11 cellular contexts compared by ENCODE assay signal in genomic region chr11:81987829-81988472, GRCh38.
A peak's percentile ranks its signal among the peaks of the same experiment; 100 is the strongest.
DNase-seq lines count a peak whose midpoint lies in the region; ATAC-seq and TF ChIP-seq lines count a peak whose summit lies in the region.
"Had no signal": no experiment of that assay in that cellular context is flagged by ENCODE, and none has a peak within 500 bp of the region (broad histone marks: within the 10 kb centered on the region; RNA-seq: fewer than 3 reads in every experiment).

No MANE protein-coding gene starts in this region.

- H3K9me3 ChIP-seq in SU-DHL-6 (ENCODE audit: insufficient read depth, low read length): no peaks in the 10 kb centered on the region

- DNase-seq in H4 (ENCODE audit: low spot score): peak; percentile 35
- DNase-seq in left kidney (ENCODE audit: low read depth, low spot score): peak; percentile 39
- no peak for DNase-seq in AG08395 (ENCODE audit: low spot score)
- no peak for DNase-seq in Calu3
- DNase-seq in stimulated activated CD4-positive, alpha-beta T cell treated with anti-CD3 and anti-CD28 coated beads, Interleukin-2, amount 100 ng/mL, for 24 hours: no peak
- no peak for DNase-seq in medulla oblongata (ENCODE audit: extremely low spot score)
- DNase-seq: Caco-2 had no signal

- no peak overlapping the region for H3K27ac Mint-ChIP-seq in Calu3 (ENCODE audit: unreplicated experiment)
- H3K27ac Mint-ChIP-seq: memory B cell had no signal

- no peaks in the 10 kb centered on the region for H3K36me3 Mint-ChIP-seq in Calu3 (ENCODE audit: insufficient read depth, unreplicated experiment)

- H2AFZ ChIP-seq in SU-DHL-6 (ENCODE audit: low read depth, low read length, severe bottlenecking): peak overlapping the region; percentile 65

- H3K9me2 ChIP-seq in SU-DHL-6 (replicated peaks; ENCODE audit: insufficient read depth, low read length): no peaks in the 10 kb centered on the region

- H3K27me3 Mint-ChIP-seq in Calu3 (ENCODE audit: unreplicated experiment): no peaks in the 10 kb centered on the region
- H3K27me3 Mint-ChIP-seq: memory B cell had no signal

- no peak overlapping the region for H3K9ac ChIP-seq in SU-DHL-6 (ENCODE audit: low read length)
- H3K9ac ChIP-seq: KMS-11 had no signal

- no peaks in the 10 kb centered on the region for H3K4me1 Mint-ChIP-seq in Calu3 (ENCODE audit: low read depth, unreplicated experiment)
- H3K4me1 Mint-ChIP-seq: memory B cell had no signal

- H3K4me2 ChIP-seq in SU-DHL-6 (ENCODE audit: low read depth, low read length, poor library complexity, severe bottlenecking): no peak overlapping the region
- H3K4me2 ChIP-seq: KMS-11 had no signal

- intact Hi-C loops in Calu3 (cut with micrococcal nuclease; ENCODE audit: unreplicated experiment): no loop called here

- no TSS peak for BruUV-seq in Calu3 (replicated peaks; lab: Mats Ljungman, UMichigan)

- peak; percentile 94 for ATAC-seq in GM18511 (IDR thresholded peaks at IDR 0.05; ENCODE audit: unreplicated experiment)

- no peaks in the 10 kb centered on the region for H3F3A ChIP-seq in SU-DHL-6 (ENCODE audit: insufficient read depth)

- CTCF ChIA-PET in Calu3 (lab: Charles Lee): no interaction called here

- no peak overlapping the region for H3K27ac ChIP-seq in SU-DHL-6 (ENCODE audit: low read depth, low read length)
- H3K27ac ChIP-seq: KMS-11 had no signal

- no peaks in the 10 kb centered on the region for H3K27me3 ChIP-seq in SU-DHL-6 (ENCODE audit: low read length)

- H3K4me3 ChIP-seq in SU-DHL-6 (ENCODE audit: insufficient read depth, low read length, poor library complexity, severe bottlenecking): no peak overlapping the region

- no peaks in the 10 kb centered on the region for H4K20me1 ChIP-seq in SU-DHL-6 (ENCODE audit: low read depth, low read length)

- TF ChIP-seq CTCF in SU-DHL-6 (IDR thresholded peaks at IDR 0.05; ENCODE audit: insufficient read depth, low read length, poor library complexity, severe bottlenecking): no peak
- no peak for TF ChIP-seq CTCF in Calu3 (IDR thresholded peaks at IDR 0.05; ENCODE audit: unreplicated experiment)

- no peaks in the 10 kb centered on the region for H3K36me3 ChIP-seq in SU-DHL-6 (ENCODE audit: low read length)

- no peaks in the 10 kb centered on the region for H3K79me2 ChIP-seq in SU-DHL-6 (ENCODE audit: insufficient read depth, low read length)

- no peak overlapping the region for H3K4me3 Mint-ChIP-seq in Calu3 (ENCODE audit: low read depth, unreplicated experiment)
- H3K4me3 Mint-ChIP-seq: memory B cell had no signal

- peaks cover 2% of the 10 kb centered on the region for H3K9me3 Mint-ChIP-seq in Calu3 (ENCODE audit: low read depth, unreplicated experiment)

Comparison
In these comparisons a context has a peak if more than half of its experiments do, and no peak if none do; other contexts are left out.
1. DNase-seq: peak in H4 (single experiment) and left kidney (single experiment); none in AG08395 (single experiment), Calu3 (single experiment), stimulated activated CD4-positive, alpha-beta T cell treated with anti-CD3 and anti-CD28 coated beads, Interleukin-2, amount 100 ng/mL, for 24 hours (0 of 2) and medulla oblongata (single experiment).